8 cellular contexts compared by ENCODE assay signal in genomic region chr19:38647368-38647965, GRCh38. TPM values are rescaled to one million over a fixed set of nuclear protein-coding genes. Genes with fewer than 3 reads are reported as not detected.
A peak's percentile ranks its signal among the peaks of the same experiment; 100 is the strongest.
DNase-seq lines count a peak whose midpoint lies in the region; ATAC-seq and TF ChIP-seq lines count a peak whose summit lies in the region.

Gene ACTN4, plus strand, starts transcription at chr19:38647649. Its CDS starts 97 bp downstream, at chr19:38647746.

- TF ChIP-seq CTCF in BE2C (IDR thresholded peaks at IDR 0.05; ENCODE audit: low read depth, low read length) (no peak), choroid plexus epithelial cell (conservative IDR thresholded peaks at IDR 0.05; ENCODE audit: low read depth, low read length) (no peak)

- no peaks in the 10 kb centered on the region; the same call in 1 of the 2 replicates for H3K36me3 ChIP-seq in BE2C

- H3K27me3 ChIP-seq in BE2C = no peaks in the 10 kb centered on the region

- DNase-seq in BE2C = peak; percentile 99
- peak; percentile 93 for DNase-seq in GM19238 (ENCODE audit: insufficient read length, low spot score)
- DNase-seq in NCI-H510A treated with DMSO at 0.1 percent for 48 hours (lab: John Stamatoyannopoulos, UW) = peak; percentile 97
- DNase-seq in activated CD4-positive, alpha-beta T cell treated with anti-CD3 and anti-CD28 coated beads for 4 hours = peak; percentile 99 to 100
- DNase-seq in choroid plexus epithelial cell (ENCODE audit: low read depth) = peak; percentile 97
- DNase-seq in kidney tubule cell (ENCODE audit: low spot score) = peak; percentile 98
- peak; percentile 99 to 100 for DNase-seq in stimulated activated CD4-positive, alpha-beta T cell treated with anti-CD3 and anti-CD28 coated beads, Interleukin-1b, Interleukin-23, amount 100 ng/mL, for 1 hour (ENCODE audit: low read depth in 2 of 2)

- peak within 1 kb of the TSS; percentile 99 for H3K4me3 ChIP-seq in BE2C (ENCODE audit: low read depth, low read length)
- peak within 1 kb of the TSS; percentile 98 for H3K4me3 ChIP-seq in choroid plexus epithelial cell (ENCODE audit: low read depth, low read length)

- peaks cover 9% of the 10 kb centered on the region; the same call in 1 of the 2 replicates for H3K4me1 ChIP-seq in BE2C

- no peaks in the 10 kb centered on the region for H3K9me3 ChIP-seq in BE2C

- ATAC-seq in HG03439 (IDR thresholded peaks at IDR 0.05; ENCODE audit: unreplicated experiment) = peak; percentile 89

RNA-seq across cellular contexts. Expression of gene ACTN4, which starts in this region (rescaled TPM):
- 179 TPM for polyA plus RNA-seq in BE2C (2012; ENCODE audit: insufficient read depth, insufficient read length, low read depth)

Comparison
In these comparisons a context has a peak if more than half of its experiments do, and no peak if none do; other contexts are left out.
1. Peak in every context shown above with its lines: DNase-seq, ATAC-seq and H3K4me3 ChIP-seq.